ENCODE assay signal across 31 cellular contexts in genomic region chr1:188277771-188278170, GRCh38.
"Had no signal": no experiment of that assay in that cellular context is flagged by ENCODE, and none has a peak within 500 bp of the region (broad histone marks: within the 10 kb centered on the region; RNA-seq: fewer than 3 reads in every experiment).

No MANE protein-coding gene starts in this region.

- H3K4me3 ChIP-seq: adrenal gland, ascending aorta, body of pancreas, breast epithelium, cardiac muscle cell had no signal

- H3K27ac ChIP-seq: adrenal gland, ascending aorta, body of pancreas, brain microvascular endothelial cell, breast epithelium, cardiac muscle cell had no signal

- H3K36me3 ChIP-seq: adrenal gland, ascending aorta, brain microvascular endothelial cell, breast epithelium, cardiac muscle cell had no signal

- H3K4me1 ChIP-seq: adrenal gland, ascending aorta, body of pancreas, breast epithelium had no signal

- DNase-seq: activated effector memory CD4-positive, alpha-beta T cell treated with anti-CD3 and anti-CD28 coated beads, Interleukin-2, amount 50 U/mL, for 16 hours; activated effector memory CD4-positive, alpha-beta T cell treated with Interleukin-2 at 50 U/mL for 16 hours; activated gamma-delta T cell; activated gamma-delta T cell treated with Interleukin-2 at 50 U/mL for 16 hours; activated naive CD4-positive, alpha-beta T cell; activated naive CD4-positive, alpha-beta T cell treated with anti-CD3 and anti-CD28 coated beads for 36 hours; activated naive CD4-positive, alpha-beta T cell treated with anti-CD3 and anti-CD28 coated beads, Interleukin-2, amount 10 ng/mL, durations not matched to agents 7 days and 5 days; activated naive CD4-positive, alpha-beta T cell treated with anti-CD3 and anti-CD28 coated beads, Interleukin-2, amount 50 U/mL, for 16 hours; activated naive CD4-positive, alpha-beta T cell treated with Interleukin-2 at 50 U/mL for 16 hours; activated naive CD8-positive, alpha-beta T cell treated with anti-CD3 and anti-CD28 coated beads for 36 hours; activated naive CD8-positive, alpha-beta T cell treated with anti-CD3 and anti-CD28 coated beads, Interleukin-2, amount 10 ng/mL, durations not matched to agents 7 days and 5 days; activated naive CD8-positive, alpha-beta T cell treated with anti-CD3 and anti-CD28 coated beads, Interleukin-2, amount 50 U/mL, for 24 hours; activated T-cell treated with anti-CD3 and anti-CD28 coated beads, Interleukin-2, amount 50 U/mL, for 24 hours; activated T-cell treated with anti-CD3 and anti-CD28 coated beads, Interleukin-2, amount 50 U/mL, for 4 hours; activated T-cell treated with anti-CD3 and anti-CD28 coated beads, Interleukin-2, amount 50 U/mL, for 48 hours; activated T-cell treated with anti-CD3 and anti-CD28 coated beads, Interleukin-2, amount 50 U/mL, for 72 hours; adrenal gland; amniotic stem cell; amygdala; anterior cingulate cortex; aorta; body of pancreas; brain microvascular endothelial cell; caudate nucleus; central memory CD4-positive, alpha-beta T cell; cerebellar nuclear complex had no signal

- H3K9me3 ChIP-seq: adrenal gland, ascending aorta, body of pancreas, breast epithelium had no signal

- H3K27me3 ChIP-seq: adrenal gland, ascending aorta, body of pancreas, brain microvascular endothelial cell, breast epithelium, cardiac muscle cell had no signal

- ATAC-seq: activated naive CD4-positive, alpha-beta T cell treated with anti-CD3 and anti-CD28 coated beads, Interleukin-2, amount 50 U/mL, for 72 hours; activated naive CD8-positive, alpha-beta T cell treated with anti-CD3 and anti-CD28 coated beads, Interleukin-2, amount 50 U/mL, for 24 hours; activated T-cell treated with anti-CD3 and anti-CD28 coated beads, Interleukin-2, amount 50 U/mL, for 4 hours; activated T-cell treated with anti-CD3 and anti-CD28 coated beads, Interleukin-2, amount 50 U/mL, for 72 hours; activated T-helper 17 cell treated with anti-CD3 and anti-CD28 coated beads, Interleukin-2, amount 50 U/mL, for 72 hours; body of pancreas had no signal
